20 cellular contexts compared by ENCODE assay signal in genomic region chr7:12235970-12236369, GRCh38. TPM values are rescaled to one million over a fixed set of nuclear protein-coding genes. Genes with fewer than 3 reads are reported as not detected.
DNase-seq lines count a peak whose midpoint lies in the region; ATAC-seq, FAIRE-seq and TF ChIP-seq lines count a peak whose summit lies in the region.
"Had no signal": no experiment of that assay in that cellular context is flagged by ENCODE, and none has a peak within 500 bp of the region (broad histone marks: within the 10 kb centered on the region; RNA-seq: fewer than 3 reads in every experiment).

No MANE protein-coding gene starts in this region.

- TF ChIP-seq RAD21 in HepG2 (CRISPR knock-in tag; IDR thresholded peaks at IDR 0.05), result no peak
- no peak for TF ChIP-seq RAD21 in K562 (CRISPR knock-in tag; conservative IDR thresholded peaks at IDR 0.05 in 1 of 2, IDR thresholded peaks at IDR 0.05 in 1 of 2)

- H3K27ac ChIP-seq in HepG2 (ENCODE audit: extremely low read length, insufficient read depth, low read length) (no peak overlapping the region), right lobe of liver (no peak overlapping the region), K562 (ENCODE audit: extremely low read depth, low read depth, low read length) (no peak overlapping the region), stomach (no peak overlapping the region)
- H3K27ac ChIP-seq: 22Rv1, BLaER1, C4-2B, GM23248 had no signal

- no peaks in the 10 kb centered on the region for H3K9me1 ChIP-seq in K562 (ENCODE audit: control insufficient read depth, insufficient read depth, low read length)

- TF ChIP-seq CTCF in HepG2 (CRISPR knock-in tag; IDR thresholded peaks at IDR 0.05) (no peak), right lobe of liver (IDR thresholded peaks at IDR 0.05) (no peak), K562 (IDR thresholded peaks at IDR 0.05 in 2 of 3, conservative IDR thresholded peaks at IDR 0.05 in 1 of 3; ENCODE audit: insufficient read depth in 2 of 3, low read depth in 1 of 3, low read length in 3 of 3) (no peak), stomach (IDR thresholded peaks at IDR 0.05) (no peak)

- TF ChIP-seq POLR2A in HepG2 (IDR thresholded peaks at IDR 0.05; ENCODE audit: insufficient read depth in 1 of 2, low read depth in 2 of 2, low read length in 2 of 2) (no peak), right lobe of liver (IDR thresholded peaks at IDR 0.05) (no peak), K562 (conservative IDR thresholded peaks at IDR 0.05) (no peak), stomach (IDR thresholded peaks at IDR 0.05) (no peak)

- no peak for DNase-seq in HepG2 (ENCODE audit: low spot score)
- DNase-seq in right lobe of liver, result no peak
- no peak for DNase-seq in K562 (ENCODE audit: extremely low read depth in 1 of 4, low spot score in 3 of 4)
- DNase-seq in stomach, result no peak
- DNase-seq in GM19240 (ENCODE audit: insufficient read length, low spot score), result no peak
- DNase-seq in cerebellum (ENCODE audit: low spot score), result no peak
- DNase-seq: Caco-2; CD4-positive, CD25-positive, alpha-beta regulatory T cell; CD8-positive, alpha-beta T cell; DMS153; DND-41; GM23248; H9 had no signal

- FAIRE-seq in HepG2 (lab: Jason Lieb, UNC) (no peak), K562 (lab: Jason Lieb, UNC) (no peak), islet of Langerhans (lab: Jason Lieb, UNC) (peak; percentile 82)
- FAIRE-seq: GM12892, H1 had no signal

- H3K9me3 ChIP-seq in HepG2 (ENCODE audit: low read length), result no peaks in the 10 kb centered on the region
- no peaks in the 10 kb centered on the region for H3K9me3 ChIP-seq in right lobe of liver
- H3K9me3 ChIP-seq in K562 (replicated peaks; ENCODE audit: control insufficient read depth, insufficient read depth, low read depth, low read length), result no peaks in the 10 kb centered on the region
- H3K9me3 ChIP-seq in stomach, result no peaks in the 10 kb centered on the region
- H3K9me3 ChIP-seq: Caco-2 had no signal

- H3K4me1 ChIP-seq in HepG2 (ENCODE audit: insufficient read depth, low read length) (no peaks in the 10 kb centered on the region), right lobe of liver (no peaks in the 10 kb centered on the region), K562 (replicated peaks in 1 of 2; ENCODE audit: control insufficient read depth in 2 of 2, insufficient read depth in 2 of 2, low read length in 2 of 2) (no peaks in the 10 kb centered on the region), stomach (peaks cover 0 to 14% (median 6%) of the 10 kb centered on the region in 4 donors)
- H3K4me1 ChIP-seq: BLaER1, Caco-2 had no signal

- no peak for ATAC-seq in HepG2
- no peak for ATAC-seq in right lobe of liver
- ATAC-seq in K562, result no peak
- ATAC-seq: CD8-positive, alpha-beta T cell; HCT116 had no signal

- H3K27me3 ChIP-seq in HepG2 (ENCODE audit: control insufficient read depth in 1 of 2, insufficient read depth in 2 of 2, low read length in 2 of 2) (no peaks in the 10 kb centered on the region), right lobe of liver (no peaks in the 10 kb centered on the region), K562 (ENCODE audit: control insufficient read depth in 2 of 2, insufficient read depth in 2 of 2, low read length in 2 of 2) (no peaks in the 10 kb centered on the region), stomach (no peaks in the 10 kb centered on the region)
- H3K27me3 ChIP-seq: BLaER1 had no signal

- TF ChIP-seq EP300 in HepG2 (IDR thresholded peaks at IDR 0.05; ENCODE audit: low read depth in 2 of 2, low read length in 2 of 2), result no peak
- no peak for TF ChIP-seq EP300 in HepG2 (CRISPR knock-in tag; IDR thresholded peaks at IDR 0.05; ENCODE audit: borderline replicate concordance)
- no peak for TF ChIP-seq EP300 in K562 (IDR thresholded peaks at IDR 0.05; ENCODE audit: low read length)
- TF ChIP-seq EP300 in stomach (IDR thresholded peaks at IDR 0.05), result no peak

- H3K36me3 ChIP-seq in HepG2 (replicated peaks in 1 of 2; ENCODE audit: control insufficient read depth in 1 of 2, insufficient read depth in 2 of 2, low read length in 2 of 2) (no peaks in the 10 kb centered on the region; a peak in 1 of 5 replicates), right lobe of liver (peaks cover 0 to 12% (median 1%) of the 10 kb centered on the region in 4 donors), K562 (ENCODE audit: control insufficient read depth, insufficient read depth, low read length) (peaks cover 16% of the 10 kb centered on the region; the same call in 1 of the 3 replicates), stomach (peaks cover 2 to 44% (median 40%) of the 10 kb centered on the region in 4 donors)

- POLR2A ChIA-PET in HepG2 (lab: Yijun Ruan, JAX), result no interaction called here
- POLR2A ChIA-PET in K562 (lab: Yijun Ruan, JAX), result no interaction called here

- H3K9ac ChIP-seq in HepG2 (ENCODE audit: insufficient read depth, low read depth, low read length) (no peak overlapping the region), K562 (ENCODE audit: insufficient read depth in 1 of 2, low read depth in 2 of 2, low read length in 2 of 2) (no peak overlapping the region)
- H3K9ac ChIP-seq: BLaER1, GM23248 had no signal

- WGBS in HepG2 (ENCODE audit: low lambda C conversion rate), result 98% methylated on average over 1 of the region's 1 CpG
- 100% methylated on average over 1 of the region's 1 CpG for WGBS in right lobe of liver (ENCODE audit: insufficient coverage, low coverage, low lambda C conversion rate, missing lambda C conversion rate)
- 100% methylated on average over 1 of the region's 1 CpG for WGBS in K562 (ENCODE audit: insufficient coverage, low coverage, missing lambda C conversion rate)
- 95 to 100% (median 97%) methylated on average over 1 of the region's 1 CpG for WGBS in stomach, 5 donors

- intact Hi-C loops in HepG2 (cut with micrococcal nuclease; ENCODE audit: unreplicated experiment) (no loop called here), right lobe of liver (cut with DNase I) (no loop called here), K562 (cut with micrococcal nuclease) (no loop called here), stomach (cut with DNase I; ENCODE audit: low total_unique reads) (no loop called here)

- no peaks in the 10 kb centered on the region for H4K20me1 ChIP-seq in HepG2 (ENCODE audit: insufficient read depth, low read length)
- H4K20me1 ChIP-seq in K562 (replicated peaks; ENCODE audit: control insufficient read depth, insufficient read depth, low read length), result no peaks in the 10 kb centered on the region
- H4K20me1 ChIP-seq: BLaER1 had no signal

- H3K4me3 ChIP-seq in HepG2 (replicated peaks in 1 of 3; ENCODE audit: insufficient read depth in 1 of 3, low read depth in 2 of 3, low read length in 3 of 3) (no peak overlapping the region), right lobe of liver (no peak overlapping the region), K562 (no peak overlapping the region), stomach (no peak overlapping the region)
- H3K4me3 ChIP-seq: BLaER1, GM23248 had no signal

- in situ Hi-C loops in HepG2 (cut with HindIII; ENCODE audit: extremely low pct_ligation_motif_present, low pct_unique_long_range_greater_than_20kb), result no loop called here
- in situ Hi-C loops in K562 (cut with MboI), result no loop called here

- CTCF ChIA-PET in HepG2 (lab: Yijun Ruan, JAX; ENCODE audit: low intra/inter-chr PET ratio, low total read pairs), result no interaction called here
- CTCF ChIA-PET in K562 (lab: Yijun Ruan, JAX; ENCODE audit: low intra/inter-chr PET ratio), result no interaction called here

- BruUV-seq in HepG2 (replicated peaks; lab: Mats Ljungman, UMichigan) (no TSS peak), K562 (replicated peaks; lab: Mats Ljungman, UMichigan) (no TSS peak)

- no peaks in the 10 kb centered on the region for H3K79me2 ChIP-seq in HepG2 (ENCODE audit: insufficient read depth, low read length)
- no peaks in the 10 kb centered on the region for H3K79me2 ChIP-seq in K562 (ENCODE audit: control insufficient read depth, insufficient read depth, low read length)

- H3K4me2 ChIP-seq in HepG2 (ENCODE audit: low read depth, low read length) (no peak overlapping the region), K562 (ENCODE audit: insufficient read depth, low read length) (no peak overlapping the region)
- H3K4me2 ChIP-seq: BLaER1 had no signal

- H2AFZ ChIP-seq in HepG2 (ENCODE audit: low read length) (no peak overlapping the region), K562 (ENCODE audit: low read depth, low read length) (no peak overlapping the region)
- H2AFZ ChIP-seq: GM23248 had no signal

RNA-seq across cellular contexts. Expression of gene TMEM106B, which starts 24.9 kb away (rescaled TPM):
- total RNA-seq in HepG2 (2016; rRNA removed; fragmentation: Illumina TruSeq; extraction: Trizol) (23.4 and 25.1 TPM in 2 replicates), right lobe of liver (10 to 100 TPM; 26.9 to 64.5 (median 31.7) TPM), K562 (2014; rRNA removed) (12.9 and 15.7 TPM in 2 replicates), K562 (2014; rRNA removed; fragmentation: Illumina TruSeq; extraction: Trizol) (25.9 and 30.1 TPM in 2 replicates), K562 (2015; rRNA removed; fragmentation: Illumina TruSeq; extraction: Trizol) (21.6 and 22.2 TPM in 2 replicates), K562 (2021) (18.7 and 20.7 TPM in 2 replicates), stomach (10 to 100 TPM in 4 of 5 donors, 1 to 10 TPM in 1; 5.8 to 85.5 (median 72.3) TPM), cerebellum (76.0 TPM)
- 3.8 and 6.2 TPM in 2 replicates for total RNA-seq in HepG2 (2016; cell fraction: cytosol; rRNA removed; fragmentation: Illumina TruSeq; extraction: Trizol; ENCODE audit: low read depth)
- total RNA-seq in HepG2 (2016; cell fraction: insoluble cytoplasmic fraction; rRNA removed; fragmentation: Illumina TruSeq; extraction: Trizol), result 18.5 and 22.2 TPM in 2 replicates
- 11.9 and 12.5 TPM in 2 replicates for total RNA-seq in HepG2 (2016; cell fraction: membrane; rRNA removed; fragmentation: Illumina TruSeq; extraction: Trizol)
- total RNA-seq in HepG2 (2016; cell fraction: nucleus; rRNA removed; fragmentation: Illumina TruSeq; extraction: Trizol), result 29.5 and 37.2 TPM in 2 replicates
- polyA plus RNA-seq in HepG2 (2011; rRNA removed) (16.8 and 17.7 TPM in 2 replicates), K562 (2011; rRNA removed) (27.4 and 30.4 TPM in 2 replicates), K562 (2014; fragmentation: Illumina TruSeq; extraction: Trizol) (15.8 and 20.5 TPM in 2 replicates), K562 (2014; fragmentation: Nextera tagmentation; extraction: Ambion mirVana) (1 to 10 TPM; 8.6 to 8.9 TPM), K562 (2014; rRNA removed) (10.3 and 13.2 TPM in 2 replicates), stomach (1 to 10 TPM; 5.0 to 9.6 (median 7.3) TPM)
- 8.2 and 15.0 TPM in 2 replicates for polyA plus RNA-seq in HepG2 (2011; cell fraction: cytosol; rRNA removed)
- 3.3 and 6.7 TPM in 2 replicates for polyA plus RNA-seq in HepG2 (2011; cell fraction: nucleus; rRNA removed)
- 22.8 and 23.5 TPM in 2 replicates for polyA plus RNA-seq in HepG2 (2012)
- 2.4 and 3.9 TPM in 2 replicates for polyA plus RNA-seq in HepG2 (2016; cell fraction: cytosol; fragmentation: Illumina TruSeq; extraction: Trizol; ENCODE audit: low read depth)
- polyA plus RNA-seq in HepG2 (2016; cell fraction: insoluble cytoplasmic fraction; fragmentation: Illumina TruSeq; extraction: Trizol; ENCODE audit: low read depth), result 14.7 and 17.8 TPM in 2 replicates
- polyA plus RNA-seq in HepG2 (2016; cell fraction: membrane; fragmentation: Illumina TruSeq; extraction: Trizol; ENCODE audit: low read depth), result 4.8 and 5.6 TPM in 2 replicates
- polyA plus RNA-seq in HepG2 (2016; cell fraction: nucleus; fragmentation: Illumina TruSeq; extraction: Trizol; ENCODE audit: insufficient read depth, low read depth), result 24.5 and 24.8 TPM in 2 replicates
- polyA minus RNA-seq in HepG2 (2011; rRNA and poly(A)+ RNA removed; ENCODE audit: low replicate concordance), result 6.9 and 7.6 TPM in 2 replicates
- polyA minus RNA-seq in HepG2 (2011; cell fraction: cytosol; rRNA and poly(A)+ RNA removed), result 19.3 and 25.8 TPM in 2 replicates
- polyA minus RNA-seq in HepG2 (2011; cell fraction: nucleus; rRNA and poly(A)+ RNA removed), result 23.4 and 29.3 TPM in 2 replicates
- 13.2 and 34.3 TPM in 2 replicates for total RNA-seq in K562 (2011; cell fraction: chromatin; rRNA removed; ENCODE audit: low replicate concordance)
- 13.0 TPM in 2 replicates for total RNA-seq in K562 (2011; cell fraction: nucleolus; rRNA removed)
- 23.2 and 56.3 TPM in 2 replicates for total RNA-seq in K562 (2011; cell fraction: nucleoplasm; rRNA removed)
- 6.9 and 13.5 TPM in 2 replicates for polyA plus RNA-seq in K562 (2011; cell fraction: cytosol; rRNA removed)
- 7.5 and 12.3 TPM in 2 replicates for polyA plus RNA-seq in K562 (2011; cell fraction: nucleus; rRNA removed)
- 12.8 and 20.1 TPM in 2 replicates for polyA plus RNA-seq in K562 (2012)
- 41.3 and 54.9 TPM in 2 replicates for polyA minus RNA-seq in K562 (2011; rRNA and poly(A)+ RNA removed)
- polyA minus RNA-seq in K562 (2011; cell fraction: cytosol; rRNA and poly(A)+ RNA removed), result 23.1 and 29.0 TPM in 2 replicates
- 12.9 and 22.5 TPM in 2 replicates for polyA minus RNA-seq in K562 (2011; cell fraction: nucleus; rRNA and poly(A)+ RNA removed)

Comparison
In these comparisons a context has a peak if more than half of its experiments do, and no peak if none do; other contexts are left out.
1. Of the 241 proteins assayed by ChIP-seq in both HepG2 and K562: peak only in HepG2: MAFF; only in K562: none; in both: none; in neither: 239; mixed calls (peak in some experiments, not most) for 1.